ENCODE assay signal across 12 cellular contexts in genomic region chr11:35144811-35145210, GRCh38. TPM values are rescaled to one million over a fixed set of nuclear protein-coding genes. Genes with fewer than 3 reads are reported as not detected.
DNase-seq lines count a peak whose midpoint lies in the region; TF ChIP-seq lines count a peak whose summit lies in the region.
"Had no signal": no experiment of that assay in that cellular context is flagged by ENCODE, and none has a peak within 500 bp of the region (broad histone marks: within the 10 kb centered on the region; RNA-seq: fewer than 3 reads in every experiment).

No MANE protein-coding gene starts in this region.

- H3K4me3 Mint-ChIP-seq in T-helper 1 cell treated with Interleukin-12 subunit alpha and Interleukin-12 subunit beta and Interleukin-4 antibody, amounts not matched to agents 30 μg/mL and 1 μg/mL, for 36 hours: peak overlapping the region; percentile 80
- H3K4me3 Mint-ChIP-seq: neural crest cell had no signal

- no peak for TF ChIP-seq POLR2A in spleen (IDR thresholded peaks at IDR 0.05)

- H3K9me3 Mint-ChIP-seq in T-helper 1 cell treated with Interleukin-12 subunit alpha and Interleukin-12 subunit beta and Interleukin-4 antibody, amounts not matched to agents 30 μg/mL and 1 μg/mL, for 36 hours: peaks cover 9% of the 10 kb centered on the region
- H3K9me3 Mint-ChIP-seq: neural crest cell had no signal

- peaks cover 91% of the 10 kb centered on the region for H3K4me1 ChIP-seq in PC-9 (replicated peaks; ENCODE audit: insufficient read depth)
- peaks cover 57% of the 10 kb centered on the region for H3K4me1 ChIP-seq in effector memory CD4-positive, alpha-beta T cell (ENCODE audit: control insufficient read depth, insufficient read depth, low read length, poor library complexity, severe bottlenecking)
- peaks cover 48 to 100% (median 90%) of the 10 kb centered on the region in 6 donors for H3K4me1 ChIP-seq in spleen

- peak overlapping the region; percentile 92 for H3K27ac Mint-ChIP-seq in T-helper 1 cell treated with Interleukin-12 subunit alpha and Interleukin-12 subunit beta and Interleukin-4 antibody, amounts not matched to agents 30 μg/mL and 1 μg/mL, for 36 hours

- H3K27me3 ChIP-seq in PC-9 (ENCODE audit: insufficient read depth, low read depth) (no peaks in the 10 kb centered on the region), spleen (replicated peaks in 1 of 7) (no peaks in the 10 kb centered on the region)
- no peaks in the 10 kb centered on the region for H3K27me3 ChIP-seq in effector memory CD4-positive, alpha-beta T cell (replicated peaks; ENCODE audit: control insufficient read depth, insufficient read depth, low read length, poor library complexity, severe bottlenecking)

- H3K27me3 Mint-ChIP-seq in T-helper 1 cell treated with Interleukin-12 subunit alpha and Interleukin-12 subunit beta and Interleukin-4 antibody, amounts not matched to agents 30 μg/mL and 1 μg/mL, for 36 hours (ENCODE audit: low read depth): no peaks in the 10 kb centered on the region

- peaks cover 58% of the 10 kb centered on the region for H3K36me3 Mint-ChIP-seq in T-helper 1 cell treated with Interleukin-12 subunit alpha and Interleukin-12 subunit beta and Interleukin-4 antibody, amounts not matched to agents 30 μg/mL and 1 μg/mL, for 36 hours (ENCODE audit: low read depth)

- no peak for DNase-seq in T-helper 1 cell
- peak in 1 of 2 experiments; percentile 72 for DNase-seq in PC-9
- DNase-seq in effector memory CD4-positive, alpha-beta T cell: no peak
- no peak for DNase-seq in spleen
- no peak for DNase-seq in NCI-H510A treated with DMSO at 0.1 percent for 48 hours (lab: John Stamatoyannopoulos, UW)
- DNase-seq in DMS153 treated with DMSO at 0.1 percent for 48 hours (lab: John Stamatoyannopoulos, UW; ENCODE audit: unreplicated experiment): no peak
- DNase-seq in NCI-H526 treated with DMSO at 0.1 percent for 48 hours (lab: John Stamatoyannopoulos, UW): no peak
- DNase-seq: glutamatergic neuron, NCI-H1105, Right ventricle myocardium superior had no signal

- H3F3A ChIP-seq in PC-9 (ENCODE audit: insufficient read depth, low read depth): peaks cover 84% of the 10 kb centered on the region

- H4K20me1 ChIP-seq in PC-9 (ENCODE audit: insufficient read depth): peaks cover 31% of the 10 kb centered on the region

- H2AFZ ChIP-seq in PC-9: no peak overlapping the region

- peaks cover 100% of the 10 kb centered on the region for H3K79me2 ChIP-seq in PC-9 (ENCODE audit: low read depth)

- CTCF ChIA-PET in PC-9 (lab: Charles Lee): interaction anchor here (0.6 to 1.0 kb wide), 2 partner anchors 34 to 128 kb away, joined by 3 to 4 read pairs; no protein-coding TSS in a partner anchor

- peak overlapping the region; percentile 91 for H3K27ac ChIP-seq in PC-9
- H3K27ac ChIP-seq in effector memory CD4-positive, alpha-beta T cell (ENCODE audit: insufficient read depth, low read length, poor library complexity, severe bottlenecking): peak overlapping the region; percentile 85
- peak overlapping the region; percentile 35 to 97 (median 94) for H3K27ac ChIP-seq in spleen

- peaks cover 76% of the 10 kb centered on the region for H3K4me1 Mint-ChIP-seq in T-helper 1 cell treated with Interleukin-12 subunit alpha and Interleukin-12 subunit beta and Interleukin-4 antibody, amounts not matched to agents 30 μg/mL and 1 μg/mL, for 36 hours (ENCODE audit: low read depth)
- H3K4me1 Mint-ChIP-seq: neural crest cell had no signal

- H3K4me3 ChIP-seq in PC-9 (peak overlapping the region; percentile 70), spleen (peak overlapping the region in 2 of 8 donors; percentile 6 to 81)
- peak overlapping the region; percentile 85 for H3K4me3 ChIP-seq in effector memory CD4-positive, alpha-beta T cell (ENCODE audit: insufficient read depth, low read depth, low read length, poor library complexity, severe bottlenecking)

- H3K4me2 ChIP-seq in PC-9: peak overlapping the region; percentile 97

- BruUV-seq in PC-9 (replicated peaks; lab: Mats Ljungman, UMichigan): no TSS peak

- H3K36me3 ChIP-seq in PC-9 (ENCODE audit: low read depth) (peaks cover 71% of the 10 kb centered on the region), spleen (peaks cover 0 to 27% (median 0%) of the 10 kb centered on the region in 6 donors)
- H3K36me3 ChIP-seq in effector memory CD4-positive, alpha-beta T cell (ENCODE audit: control insufficient read depth, insufficient read depth, low read length): peaks cover 31% of the 10 kb centered on the region

- H3K9me2 ChIP-seq in PC-9 (ENCODE audit: insufficient read depth): no peaks in the 10 kb centered on the region

- POLR2A ChIA-PET in PC-9 (lab: Charles Lee; ENCODE audit: unreplicated experiment): interaction anchor here (0.5 kb wide), 1 partner anchor 695 kb away, joined by 3 read pairs; no protein-coding TSS in a partner anchor

- 0 out of 2 replicates have a peak, but pooled peaks cover 3% of the 10 kb centered on the region for H3K9me3 ChIP-seq in PC-9 (ENCODE audit: insufficient read depth, low read depth)
- H3K9me3 ChIP-seq in effector memory CD4-positive, alpha-beta T cell (ENCODE audit: control insufficient read depth, low read length): no peaks in the 10 kb centered on the region
- H3K9me3 ChIP-seq in spleen: no peaks in the 10 kb centered on the region

- 32 to 64% (median 55%) methylated on average over 1 of the region's 1 CpG for WGBS in spleen, 5 donors

- intact Hi-C loops in PC-9 (cut with micrococcal nuclease; ENCODE audit: unreplicated experiment) (loop anchor here (1.0 to 10.0 kb wide), 8 partner anchors 21 to 246 kb away; no protein-coding TSS in a partner anchor), spleen (cut with DNase I; ENCODE audit: low total_unique reads) (no loop called here)

- TF ChIP-seq CTCF in PC-9 (conservative IDR thresholded peaks at IDR 0.05) (no peak), spleen (IDR thresholded peaks at IDR 0.05 in 8 of 11, conservative IDR thresholded peaks at IDR 0.05 in 3 of 11) (no peak)

RNA-seq across cellular contexts. Expression of gene CD44, which starts 5.8 kb away (rescaled TPM):
- total RNA-seq in PC-9 (2021): 775 and 872 TPM in 2 replicates
- 100 to 1,000 TPM; 200 to 521 (median 348) TPM for total RNA-seq in spleen
- polyA plus RNA-seq in spleen: 100 to 1,000 TPM in 1 of 3 donors, 10 to 100 TPM in 2; 60.9 to 103 (median 71.8) TPM
